In the genomic region with DNA sequence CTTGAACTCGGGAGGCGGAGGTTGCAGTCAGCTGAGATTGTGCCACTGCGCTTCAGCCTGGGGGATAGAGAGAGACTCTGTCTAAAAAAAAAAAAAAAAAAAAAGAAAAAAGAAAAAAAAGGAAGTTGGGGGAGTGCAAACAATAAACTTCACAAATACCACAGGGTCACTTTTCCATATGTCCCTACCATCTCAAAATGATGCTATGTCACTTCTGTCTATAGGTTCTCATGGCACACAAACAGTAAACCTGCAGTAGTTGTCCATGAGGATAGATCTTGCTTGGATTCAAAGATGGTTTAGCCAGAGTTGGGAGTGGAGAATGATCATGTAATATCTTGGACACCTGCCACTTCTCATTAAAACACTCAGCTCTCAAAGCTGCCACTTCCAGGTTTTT, we compare ENCODE assay signal across 9 cellular contexts. TPM values are rescaled to one million over a fixed set of nuclear protein-coding genes. Genes with fewer than 3 reads are reported as not detected.
A peak's percentile ranks its signal among the peaks of the same experiment; 100 is the strongest.
DNase-seq lines count a peak whose midpoint lies in the region; ATAC-seq, FAIRE-seq and TF ChIP-seq lines count a peak whose summit lies in the region.
"Had no signal": no experiment of that assay in that cellular context is flagged by ENCODE, and none has a peak within 500 bp of the region (broad histone marks: within the 10 kb centered on the region; RNA-seq: fewer than 3 reads in every experiment).

No MANE protein-coding gene starts in this region.

- H3K9me3 ChIP-seq in RWPE2 (ENCODE audit: severe bottlenecking) (no peaks in the 10 kb centered on the region), skeletal muscle tissue (ENCODE audit: control insufficient read depth in 3 of 3, low read length in 3 of 3) (no peaks in the 10 kb centered on the region)

- H3K4me3 ChIP-seq in RWPE2 (ENCODE audit: severe bottlenecking) (peak overlapping the region; percentile 75), fibroblast of mammary gland (ENCODE audit: control insufficient read depth, low read depth, low read length) (peak overlapping the region; percentile 98), skeletal muscle tissue (ENCODE audit: low read length in 3 of 3) (peak overlapping the region; percentile 91 to 99 (median 98))

- no peak for FAIRE-seq in RCC 7860 (lab: Jason Lieb, UNC)

- H3K27ac ChIP-seq in RWPE2 (ENCODE audit: poor library complexity, severe bottlenecking) (peak overlapping the region; percentile 58), skeletal muscle tissue (ENCODE audit: low read depth, low read length) (peak overlapping the region; percentile 88)

- TF ChIP-seq CTCF in RWPE2 (IDR thresholded peaks at IDR 0.05; ENCODE audit: poor library complexity, severe bottlenecking) (no peak), fibroblast of mammary gland (conservative IDR thresholded peaks at IDR 0.05; ENCODE audit: control insufficient read depth, insufficient read depth, low read depth, low read length) (no peak)

- no peak for ATAC-seq in RWPE2 (ENCODE audit: low read depth)
- ATAC-seq in GM21737 (IDR thresholded peaks at IDR 0.05; ENCODE audit: unreplicated experiment) = no peak

- H3K27me3 ChIP-seq in RWPE2 (ENCODE audit: insufficient read depth, poor library complexity, severe bottlenecking) (no peaks in the 10 kb centered on the region), skeletal muscle tissue (ENCODE audit: control insufficient read depth in 3 of 3, insufficient read depth in 3 of 3, low read length in 3 of 3) (no peaks in the 10 kb centered on the region)

- DNase-seq in NCI-H1105 treated with DMSO at 0.1 percent for 48 hours (lab: John Stamatoyannopoulos, UW) (peak; percentile 10), NCI-H1105 (lab: John Stamatoyannopoulos, UW) (no peak), RWPE2 (ENCODE audit: low spot score) (no peak), fibroblast of mammary gland (ENCODE audit: low read depth) (peak; percentile 6), NCI-H446 (lab: John Stamatoyannopoulos, UW) (no peak), RCC 7860 (ENCODE audit: low spot score) (no peak)
- DNase-seq: ACHN had no signal

- no peaks in the 10 kb centered on the region for H3K4me1 ChIP-seq in RWPE2 (ENCODE audit: insufficient read depth, poor library complexity, severe bottlenecking)
- H3K4me1 ChIP-seq in skeletal muscle tissue (ENCODE audit: control insufficient read depth in 3 of 3, insufficient read depth in 3 of 3, low read length in 3 of 3) = peaks cover 12 to 28% (median 18%) of the 10 kb centered on the region in 3 donors

- H3K9ac ChIP-seq in skeletal muscle tissue (ENCODE audit: low read depth in 1 of 3, low read length in 3 of 3) = peak overlapping the region; percentile 84 to 97 (median 93)

- H3K36me3 ChIP-seq in RWPE2 (ENCODE audit: low read depth) (peaks cover 21% of the 10 kb centered on the region), skeletal muscle tissue (ENCODE audit: control insufficient read depth in 3 of 3, insufficient read depth in 3 of 3, low read length in 3 of 3) (peaks cover 14 to 23% (median 15%) of the 10 kb centered on the region in 3 donors)

RNA-seq across cellular contexts. Expression of a gene that starts 1.1 kb away (rescaled TPM):
- 21.4 TPM for total RNA-seq in skeletal muscle tissue

RNA-seq across cellular contexts. Expression of a gene that starts 9.5 kb away (rescaled TPM):
- 23.0 TPM for total RNA-seq in skeletal muscle tissue

RNA-seq across cellular contexts. Expression of a gene that starts 18.2 kb away (rescaled TPM):
- 6.8 TPM for total RNA-seq in skeletal muscle tissue

RNA-seq across cellular contexts. Expression of a gene that starts 35.2 kb away (rescaled TPM):
- 8.4 TPM for total RNA-seq in skeletal muscle tissue

RNA-seq across cellular contexts. Expression of a gene that starts 35.8 kb away (rescaled TPM):
- total RNA-seq in skeletal muscle tissue = 6.8 TPM

Comparison
In these comparisons a context has a peak if more than half of its experiments do, and no peak if none do; other contexts are left out.
1. DNase-seq: peak in NCI-H1105 treated with DMSO at 0.1 percent for 48 hours (single experiment) and fibroblast of mammary gland (single experiment); none in NCI-H1105 (single experiment), RWPE2 (single experiment), NCI-H446 (0 of 2) and RCC 7860 (single experiment).
2. Peak in every context shown above with its lines, with median percentiles within 50 percentile points of each other: H3K4me3 ChIP-seq.